In genomic region chr19:11155373-11156120, GRCh38 we compare ENCODE assay signal across 8 cellular contexts. TPM values are rescaled to one million over a fixed set of nuclear protein-coding genes. Genes with fewer than 3 reads are reported as not detected.
DNase-seq lines count a peak whose midpoint lies in the region; ATAC-seq and TF ChIP-seq lines count a peak whose summit lies in the region.

A gene with protein sequence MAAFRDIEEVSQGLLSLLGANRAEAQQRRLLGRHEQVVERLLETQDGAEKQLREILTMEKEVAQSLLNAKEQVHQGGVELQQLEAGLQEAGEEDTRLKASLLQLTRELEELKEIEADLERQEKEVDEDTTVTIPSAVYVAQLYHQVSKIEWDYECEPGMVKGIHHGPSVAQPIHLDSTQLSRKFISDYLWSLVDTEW (minus strand): TSS chr19:11155782. CDS start chr19:11155776, 6 bp downstream.

- 0 to 1% methylated on average over 2 to 50 of the region's 50 CpGs for WGBS in testis, 2 donors

- peak; percentile 93 for ATAC-seq in HG02588 (IDR thresholded peaks at IDR 0.05; ENCODE audit: unreplicated experiment)
- ATAC-seq in SK-N-SH treated with all-trans-retinoic acid at 6 μM for 48 hours, result peak; percentile 97

- H3K4me3 ChIP-seq in GM06990 (replicated peaks; ENCODE audit: low read depth, low read length), result peak within 1 kb of the TSS; percentile 97
- peak within 1 kb of the TSS; percentile 49 to 64 for H3K4me3 ChIP-seq in testis

- H3K27me3 ChIP-seq in GM06990 (replicated peaks; ENCODE audit: control insufficient read depth, insufficient read depth, low read length), result no peaks in the 10 kb centered on the region
- H3K27me3 ChIP-seq in testis, result no peaks in the 10 kb centered on the region

- peaks cover 13% of the 10 kb centered on the region for H3K4me1 Mint-ChIP-seq in activated naive CD4-positive, alpha-beta T cell treated with anti-CD3 and anti-CD28 coated beads, Interleukin-2, amount 50 U/mL, for 24 hours

- H3K36me3 ChIP-seq in GM06990 (ENCODE audit: control insufficient read depth, insufficient read depth, low read length) (no peaks in the 10 kb centered on the region; the same call in 1 of the 2 replicates), testis (ENCODE audit: low read depth, missing control alignments) (no peaks in the 10 kb centered on the region)

- H3K9me3 ChIP-seq in testis, result no peaks in the 10 kb centered on the region

- TF ChIP-seq CTCF in GM06990 (IDR thresholded peaks at IDR 0.05; ENCODE audit: insufficient read depth, low read length, poor library complexity, severe bottlenecking), result no peak
- no peak for TF ChIP-seq CTCF in testis (IDR thresholded peaks at IDR 0.05)

- intact Hi-C loops in testis (cut with DNase I; ENCODE audit: low total_unique reads), result no loop called here

- no peak for TF ChIP-seq POLR2A in testis (IDR thresholded peaks at IDR 0.05)

- no peaks in the 10 kb centered on the region for H3K9me3 Mint-ChIP-seq in activated naive CD4-positive, alpha-beta T cell treated with anti-CD3 and anti-CD28 coated beads, Interleukin-2, amount 50 U/mL, for 24 hours

- peak within 1 kb of the TSS; percentile 41 for H3K27ac Mint-ChIP-seq in activated naive CD4-positive, alpha-beta T cell treated with anti-CD3 and anti-CD28 coated beads, Interleukin-2, amount 50 U/mL, for 24 hours

- H3K36me3 Mint-ChIP-seq in activated naive CD4-positive, alpha-beta T cell treated with anti-CD3 and anti-CD28 coated beads, Interleukin-2, amount 50 U/mL, for 24 hours, result no peaks in the 10 kb centered on the region

- peak within 1 kb of the TSS; percentile 90 for H3K4me3 Mint-ChIP-seq in activated naive CD4-positive, alpha-beta T cell treated with anti-CD3 and anti-CD28 coated beads, Interleukin-2, amount 50 U/mL, for 24 hours

- peak; percentile 93 for DNase-seq in GM06990 (ENCODE audit: extremely low read depth, insufficient read length)
- DNase-seq in NCI-H1092 (lab: John Stamatoyannopoulos, UW), result peak; percentile 98
- peak; percentile 96 for DNase-seq in glomerular endothelial cell (ENCODE audit: extremely low read depth, low read depth, low spot score)
- peak; percentile 98 for DNase-seq in occipital lobe (lab: John Stamatoyannopoulos, UW)
- peak; percentile 98 for DNase-seq in testis

- no peaks in the 10 kb centered on the region for H3K27me3 Mint-ChIP-seq in activated naive CD4-positive, alpha-beta T cell treated with anti-CD3 and anti-CD28 coated beads, Interleukin-2, amount 50 U/mL, for 24 hours

- peak within 1 kb of the TSS; percentile 44 to 64 for H3K27ac ChIP-seq in testis

- H3K4me1 ChIP-seq in testis, result peaks cover 33% of the 10 kb centered on the region

TF ChIP-seq in SK-N-SH treated with all-trans-retinoic acid at 6 μM for 48 hours, 23 proteins besides CTCF, POLR2A, EP300 and RAD21:
- TF ChIP-seq SNAI2 (CRISPR knock-in tag; IDR thresholded peaks at IDR 0.05) (no peak), BACH2 (CRISPR knock-in tag; IDR thresholded peaks at IDR 0.05; ENCODE audit: borderline replicate concordance) (no peak), ZFP3 (CRISPR knock-in tag; IDR thresholded peaks at IDR 0.05) (peak; percentile 99)
- TF ChIP-seq, protein P1, sequence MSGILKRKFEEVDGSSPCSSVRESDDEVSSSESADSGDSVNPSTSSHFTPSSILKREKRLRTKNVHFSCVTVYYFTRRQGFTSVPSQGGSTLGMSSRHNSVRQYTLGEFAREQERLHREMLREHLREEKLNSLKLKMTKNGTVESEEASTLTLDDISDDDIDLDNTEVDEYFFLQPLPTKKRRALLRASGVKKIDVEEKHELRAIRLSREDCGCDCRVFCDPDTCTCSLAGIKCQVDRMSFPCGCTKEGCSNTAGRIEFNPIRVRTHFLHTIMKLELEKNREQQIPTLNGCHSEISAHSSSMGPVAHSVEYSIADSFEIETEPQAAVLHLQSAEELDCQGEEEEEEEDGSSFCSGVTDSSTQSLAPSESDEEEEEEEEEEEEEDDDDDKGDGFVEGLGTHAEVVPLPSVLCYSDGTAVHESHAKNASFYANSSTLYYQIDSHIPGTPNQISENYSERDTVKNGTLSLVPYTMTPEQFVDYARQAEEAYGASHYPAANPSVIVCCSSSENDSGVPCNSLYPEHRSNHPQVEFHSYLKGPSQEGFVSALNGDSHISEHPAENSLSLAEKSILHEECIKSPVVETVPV (CRISPR knock-in tag; IDR thresholded peaks at IDR 0.05), result no peak
TF ChIP-seq in SK-N-SH treated with all-trans-retinoic acid at 6 μM for 48 hours: peak in this region for 1.

RNA-seq across cellular contexts. Expression of the gene that starts here (rescaled TPM):
- 4.7 and 11.9 TPM in 2 replicates for total RNA-seq in glomerular endothelial cell
- total RNA-seq in occipital lobe, result 6.4 TPM
- 1 to 10 TPM; 7.1 to 7.4 TPM for total RNA-seq in testis
- polyA plus RNA-seq in testis (ENCODE audit: insufficient read depth, low read depth, low replicate concordance), result 5.4 TPM

Comparison
In these comparisons a context has a peak if more than half of its experiments do, and no peak if none do; other contexts are left out.
1. Peak in every context shown above with its lines: DNase-seq, ATAC-seq, H3K4me3 ChIP-seq and H3K27ac ChIP-seq.